21 cellular contexts compared by ENCODE assay signal in the genomic region with DNA sequence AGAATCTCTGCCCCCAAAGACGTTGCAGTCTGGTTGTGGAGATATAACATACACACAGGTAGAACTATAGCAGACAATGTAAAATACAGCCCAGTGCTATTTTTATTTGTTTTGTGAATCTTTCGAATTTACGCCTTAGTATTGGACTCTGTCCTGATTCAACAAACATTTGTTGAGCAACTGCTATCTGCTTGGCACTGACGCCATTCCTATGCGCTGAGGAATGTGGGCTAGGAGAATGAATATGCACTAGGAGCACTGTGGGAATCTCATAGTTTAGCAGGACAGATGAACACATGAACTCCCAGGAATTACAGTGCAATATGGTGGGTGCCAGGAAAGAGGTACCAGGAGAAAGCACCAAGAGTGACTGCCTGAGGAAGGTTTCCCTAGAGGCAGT.
DNase-seq lines count a peak whose midpoint lies in the region; ATAC-seq and TF ChIP-seq lines count a peak whose summit lies in the region.
"Had no signal": no experiment of that assay in that cellular context is flagged by ENCODE, and none has a peak within 500 bp of the region (broad histone marks: within the 10 kb centered on the region; RNA-seq: fewer than 3 reads in every experiment).

No MANE protein-coding gene starts in this region.

- no peak overlapping the region for H3K9ac ChIP-seq in KMS-11
- H3K9ac ChIP-seq: SK-N-SH had no signal

- no peak overlapping the region for H2AFZ ChIP-seq in KMS-11 (ENCODE audit: low read depth)
- H2AFZ ChIP-seq: GM23338 had no signal

- no peaks in the 10 kb centered on the region for H4K20me1 ChIP-seq in KMS-11 (ENCODE audit: insufficient read depth)

- H3K36me3 ChIP-seq in KMS-11 (ENCODE audit: insufficient read depth): no peaks in the 10 kb centered on the region

- H3K27ac Mint-ChIP-seq in activated CD4-positive, alpha-beta T cell treated with anti-CD3 and anti-CD28 coated beads for 36 hours: no peak overlapping the region
- H3K27ac Mint-ChIP-seq: GM23338 had no signal

- peak; percentile 52 for DNase-seq in astrocyte of the hippocampus (ENCODE audit: low read depth, low spot score)
- peak; percentile 39 for DNase-seq in fibroblast of the aortic adventitia (ENCODE audit: low read depth)
- DNase-seq in stromal cell of bone marrow (ENCODE audit: low read depth): peak; percentile 23
- DNase-seq in NCI-H82 (lab: John Stamatoyannopoulos, UW): no peak
- no peak for DNase-seq in activated CD4-positive, alpha-beta T cell treated with anti-CD3 and anti-CD28 coated beads for 36 hours
- DNase-seq: ACHN, DMS79 treated with DMSO at 0.1 percent for 48 hours, HCEC 1CT, NCI-H1417, NCI-H187, NCI-H2107, NCI-H2227 treated with DMSO at 0.1 percent for 48 hours, NCI-H524 treated with DMSO at 0.1 percent for 48 hours, PC-3, RPMI8226, SHP77 treated with DMSO at 0.1 percent for 48 hours, SK-N-SH had no signal

- H3K4me3 ChIP-seq in KMS-11 (IDR thresholded peaks at IDR 0.05; ENCODE audit: insufficient read depth, low read depth, low read length) (no peak overlapping the region), fibroblast of the aortic adventitia (ENCODE audit: low read depth, low read length) (no peak overlapping the region)
- H3K4me3 ChIP-seq: GM23338, K562 had no signal

- TF ChIP-seq CTCF in KMS-11 (conservative IDR thresholded peaks at IDR 0.05; ENCODE audit: low read depth, low read length): no peak
- no peak for TF ChIP-seq CTCF in fibroblast of the aortic adventitia (IDR thresholded peaks at IDR 0.05; ENCODE audit: insufficient read depth, low read length)

- H3K27me3 Mint-ChIP-seq in activated CD4-positive, alpha-beta T cell treated with anti-CD3 and anti-CD28 coated beads for 36 hours: no peaks in the 10 kb centered on the region

- H3K4me1 Mint-ChIP-seq in activated CD4-positive, alpha-beta T cell treated with anti-CD3 and anti-CD28 coated beads for 36 hours: no peaks in the 10 kb centered on the region

- H3K4me2 ChIP-seq in KMS-11: peak overlapping the region; percentile 58
- H3K4me2 ChIP-seq: GM23338, SK-N-SH had no signal

- no peaks in the 10 kb centered on the region for H3K9me3 Mint-ChIP-seq in activated CD4-positive, alpha-beta T cell treated with anti-CD3 and anti-CD28 coated beads for 36 hours (ENCODE audit: low read depth)
- H3K9me3 Mint-ChIP-seq: GM23338 had no signal

- intact Hi-C loops in activated CD4-positive, alpha-beta T cell treated with anti-CD3 and anti-CD28 coated beads for 36 hours (cut with DNase I, micrococcal nuclease): no loop called here

- H3K4me3 Mint-ChIP-seq in activated CD4-positive, alpha-beta T cell treated with anti-CD3 and anti-CD28 coated beads for 36 hours: no peak overlapping the region
- H3K4me3 Mint-ChIP-seq: GM23338 had no signal

- H3K79me2 ChIP-seq in KMS-11 (ENCODE audit: insufficient read depth, low read depth): no peaks in the 10 kb centered on the region

- CTCF ChIA-PET in activated CD4-positive, alpha-beta T cell treated with anti-CD3 and anti-CD28 coated beads for 36 hours (lab: Charles Lee): no interaction called here

- no peak for ATAC-seq in HG02840 (IDR thresholded peaks at IDR 0.05; ENCODE audit: low FRiP score, unreplicated experiment)
- no peak for ATAC-seq in activated CD4-positive, alpha-beta T cell treated with anti-CD3 and anti-CD28 coated beads for 36 hours
- ATAC-seq: GM23338, K562, PC-3 had no signal

- H3K36me3 Mint-ChIP-seq in activated CD4-positive, alpha-beta T cell treated with anti-CD3 and anti-CD28 coated beads for 36 hours (ENCODE audit: low read depth): peaks cover 6% of the 10 kb centered on the region

- no peaks in the 10 kb centered on the region for H3K27me3 ChIP-seq in KMS-11 (ENCODE audit: insufficient read depth, low read depth)

- H3K4me1 ChIP-seq in KMS-11 (ENCODE audit: low read depth, poor library complexity, severe bottlenecking): peaks cover 14% of the 10 kb centered on the region

- POLR2A ChIA-PET in activated CD4-positive, alpha-beta T cell treated with anti-CD3 and anti-CD28 coated beads for 36 hours (lab: Charles Lee): no interaction called here

- no peak overlapping the region for H3K27ac ChIP-seq in KMS-11

Comparison
In these comparisons a context has a peak if more than half of its experiments do, and no peak if none do; other contexts are left out.
1. DNase-seq: peak in astrocyte of the hippocampus (single experiment), fibroblast of the aortic adventitia (single experiment) and stromal cell of bone marrow (single experiment); none in NCI-H82 (single experiment) and activated CD4-positive, alpha-beta T cell treated with anti-CD3 and anti-CD28 coated beads for 36 hours (single experiment).